In the genomic region with DNA sequence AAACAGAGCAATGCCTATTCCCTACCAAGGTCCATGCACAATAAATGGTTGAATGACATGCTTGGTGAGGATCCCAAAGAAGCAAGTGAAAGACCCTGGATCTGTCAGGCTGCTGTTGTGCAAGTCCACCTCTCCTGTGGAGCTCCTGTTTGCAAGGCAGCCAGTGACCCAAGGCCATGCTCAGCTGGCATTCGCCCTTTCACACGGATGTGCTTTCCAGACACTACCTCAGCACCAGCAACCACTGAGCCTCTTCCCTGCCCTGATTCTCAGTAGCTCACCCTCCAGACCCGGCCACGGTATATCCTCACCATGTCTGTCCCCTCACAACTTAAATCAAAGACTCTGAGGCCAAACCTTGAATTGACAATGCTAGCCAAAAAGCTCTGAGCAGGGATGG, we compare ENCODE assay signal across 19 cellular contexts.
"Had no signal": no experiment of that assay in that cellular context is flagged by ENCODE, and none has a peak within 500 bp of the region (broad histone marks: within the 10 kb centered on the region; RNA-seq: fewer than 3 reads in every experiment).

No MANE protein-coding gene starts in this region.

- H2AFZ ChIP-seq: hepatocyte had no signal

- H3K4me3 Mint-ChIP-seq: activated CD4-positive, alpha-beta memory T cell treated with anti-CD3 and anti-CD28 coated beads for 36 hours; activated naive CD8-positive, alpha-beta T cell treated with anti-CD3 and anti-CD28 coated beads for 36 hours; activated T-cell treated with anti-CD3 and anti-CD28 coated beads, Interleukin-2, amount 50 U/mL, for 72 hours; naive thymus-derived CD8-positive, alpha-beta T cell; stimulated activated naive CD8-positive, alpha-beta T cell treated with anti-CD3 and anti-CD28 coated beads, Interleukin-15, amount 100 ng/mL, for 72 hours had no signal

- ATAC-seq: activated T-cell treated with anti-CD3 and anti-CD28 coated beads, Interleukin-2, amount 50 U/mL, for 72 hours; naive thymus-derived CD8-positive, alpha-beta T cell; stimulated activated naive CD8-positive, alpha-beta T cell treated with anti-CD3 and anti-CD28 coated beads, Interleukin-15, amount 100 ng/mL, for 72 hours had no signal

- H3K9me3 Mint-ChIP-seq: activated CD4-positive, alpha-beta memory T cell treated with anti-CD3 and anti-CD28 coated beads for 36 hours; activated naive CD8-positive, alpha-beta T cell treated with anti-CD3 and anti-CD28 coated beads for 36 hours; activated T-cell treated with anti-CD3 and anti-CD28 coated beads, Interleukin-2, amount 50 U/mL, for 72 hours; naive thymus-derived CD8-positive, alpha-beta T cell; stimulated activated naive CD8-positive, alpha-beta T cell treated with anti-CD3 and anti-CD28 coated beads, Interleukin-15, amount 100 ng/mL, for 72 hours had no signal

- H3K4me1 Mint-ChIP-seq: activated naive CD8-positive, alpha-beta T cell treated with anti-CD3 and anti-CD28 coated beads for 36 hours; stimulated activated naive CD8-positive, alpha-beta T cell treated with anti-CD3 and anti-CD28 coated beads, Interleukin-15, amount 100 ng/mL, for 72 hours had no signal

- FAIRE-seq: colon had no signal

- H3K4me3 ChIP-seq: hepatocyte, psoas muscle, thyroid gland, vagina had no signal

- H3K4me2 ChIP-seq: hepatocyte had no signal

- H3K9me3 ChIP-seq: psoas muscle, thyroid gland, vagina had no signal

- H3K36me3 Mint-ChIP-seq: activated CD4-positive, alpha-beta memory T cell treated with anti-CD3 and anti-CD28 coated beads for 36 hours; activated naive CD8-positive, alpha-beta T cell treated with anti-CD3 and anti-CD28 coated beads for 36 hours; naive thymus-derived CD8-positive, alpha-beta T cell had no signal

- H3K27ac Mint-ChIP-seq: activated CD4-positive, alpha-beta memory T cell treated with anti-CD3 and anti-CD28 coated beads for 36 hours; activated naive CD8-positive, alpha-beta T cell treated with anti-CD3 and anti-CD28 coated beads for 36 hours; activated T-cell treated with anti-CD3 and anti-CD28 coated beads, Interleukin-2, amount 50 U/mL, for 72 hours; naive thymus-derived CD8-positive, alpha-beta T cell; stimulated activated naive CD8-positive, alpha-beta T cell treated with anti-CD3 and anti-CD28 coated beads, Interleukin-15, amount 100 ng/mL, for 72 hours had no signal

- H3K36me3 ChIP-seq: thyroid gland, vagina had no signal

- H3K27me3 ChIP-seq: hepatocyte, thyroid gland, vagina had no signal

- DNase-seq: activated CD4-positive, alpha-beta memory T cell treated with anti-CD3 and anti-CD28 coated beads for 36 hours; activated CD8-positive, alpha-beta memory T cell treated with anti-CD3 and anti-CD28 coated beads, Interleukin-2, amount 50 U/mL, for 4 hours; activated gamma-delta T cell treated with Interleukin-2 at 50 U/mL for 16 hours; activated naive CD8-positive, alpha-beta T cell treated with anti-CD3 and anti-CD28 coated beads for 36 hours; activated T-cell treated with anti-CD3 and anti-CD28 coated beads, Interleukin-2, amount 50 U/mL, for 72 hours; anterior cingulate cortex; effector CD4-positive, alpha-beta T cell; kidney glomerular epithelial cell; naive thymus-derived CD8-positive, alpha-beta T cell; nucleus accumbens; psoas muscle; stimulated activated CD4-positive, alpha-beta T cell treated with anti-CD3 and anti-CD28 coated beads, Interleukin-4, amount 100 ng/mL, for 24 hours; stimulated activated naive CD8-positive, alpha-beta T cell treated with anti-CD3 and anti-CD28 coated beads, Interleukin-15, amount 100 ng/mL, for 72 hours; T-helper 9 cell; thyroid gland had no signal

- H3K27ac ChIP-seq: hepatocyte, psoas muscle, vagina, VCaP had no signal
